ENCODE assay signal across 10 cellular contexts in genomic region chr9:137256839-137257238, GRCh38. TPM values are rescaled to one million over a fixed set of nuclear protein-coding genes. Genes with fewer than 3 reads are reported as not detected.
DNase-seq lines count a peak whose midpoint lies in the region; ATAC-seq and TF ChIP-seq lines count a peak whose summit lies in the region.
"Had no signal": no experiment of that assay in that cellular context is flagged by ENCODE, and none has a peak within 500 bp of the region (broad histone marks: within the 10 kb centered on the region; RNA-seq: fewer than 3 reads in every experiment).

No MANE protein-coding gene starts in this region.

- CTCF ChIA-PET in Calu3 (lab: Charles Lee), result no interaction called here

- no peak overlapping the region for H3K27ac Mint-ChIP-seq in Calu3 (ENCODE audit: unreplicated experiment)
- H3K27ac Mint-ChIP-seq in neural crest cell (ENCODE audit: unreplicated experiment), result no peak overlapping the region

- no peaks in the 10 kb centered on the region for H3K9me3 ChIP-seq in NT2/D1 (ENCODE audit: insufficient read depth, low read length)

- H3K4me3 ChIP-seq in NT2/D1 (ENCODE audit: insufficient read length, low read depth) (peak overlapping the region; percentile 98), brain microvascular endothelial cell (ENCODE audit: low read depth, low read length) (peak overlapping the region; percentile 92)

- peaks cover 23% of the 10 kb centered on the region for H3K4me1 ChIP-seq in NT2/D1 (ENCODE audit: insufficient read depth, insufficient read length)

- H3K4me1 Mint-ChIP-seq in Calu3 (ENCODE audit: low read depth, unreplicated experiment) (peaks cover 5% of the 10 kb centered on the region), neural crest cell (peaks cover 10% of the 10 kb centered on the region)

- in situ Hi-C loops in brain microvascular endothelial cell (cut with HindIII; ENCODE audit: low pct_ligation_motif_present, low sequenced_read_pairs) (no loop called here), KBM-7 (cut with MboI; ENCODE audit: low pct_unique_long_range_greater_than_20kb, low sequenced_read_pairs) (no loop called here)

- no peaks in the 10 kb centered on the region for H3K9me3 Mint-ChIP-seq in Calu3 (ENCODE audit: low read depth, unreplicated experiment)
- H3K9me3 Mint-ChIP-seq in neural crest cell, result no peaks in the 10 kb centered on the region

- no peak for ATAC-seq in HG03025 (IDR thresholded peaks at IDR 0.05; ENCODE audit: low FRiP score, unreplicated experiment)

- no peak for TF ChIP-seq CTCF in Calu3 (IDR thresholded peaks at IDR 0.05; ENCODE audit: unreplicated experiment)
- no peak for TF ChIP-seq CTCF in brain microvascular endothelial cell (IDR thresholded peaks at IDR 0.05; ENCODE audit: low read depth, low read length, missing control alignments)
- TF ChIP-seq CTCF in neural crest cell (conservative IDR thresholded peaks at IDR 0.05), result no peak

- H3K27me3 ChIP-seq in NT2/D1 (ENCODE audit: insufficient read depth, insufficient read length) (no peaks in the 10 kb centered on the region), brain microvascular endothelial cell (replicated peaks) (no peaks in the 10 kb centered on the region)

- DNase-seq in Calu3, result no peak
- DNase-seq in NT2/D1 (ENCODE audit: low read depth, low spot score), result no peak
- no peak for DNase-seq in brain microvascular endothelial cell
- DNase-seq in neural crest cell (ENCODE audit: low read depth, low spot score), result no peak
- DNase-seq in retina, result no peak
- no peak for DNase-seq in SW 1271 (lab: John Stamatoyannopoulos, UW)
- DNase-seq in KBM-7, result no peak
- DNase-seq: SHP77 had no signal

- intact Hi-C loops in Calu3 (cut with micrococcal nuclease; ENCODE audit: unreplicated experiment), result no loop called here

- peak overlapping the region; percentile 80 for H3K4me3 Mint-ChIP-seq in Calu3 (ENCODE audit: low read depth, unreplicated experiment)
- peak overlapping the region; percentile 88 for H3K4me3 Mint-ChIP-seq in neural crest cell

- no TSS peak for BruUV-seq in Calu3 (replicated peaks; lab: Mats Ljungman, UMichigan)

- H3K9ac ChIP-seq in NT2/D1 (ENCODE audit: insufficient read length, low read depth), result peak overlapping the region; percentile 53

- H3K27me3 Mint-ChIP-seq in Calu3 (ENCODE audit: unreplicated experiment), result no peaks in the 10 kb centered on the region
- H3K27me3 Mint-ChIP-seq in neural crest cell (ENCODE audit: low read depth), result peaks cover 3% of the 10 kb centered on the region

- H3K36me3 Mint-ChIP-seq in Calu3 (ENCODE audit: insufficient read depth, unreplicated experiment) (peaks cover 42% of the 10 kb centered on the region), neural crest cell (ENCODE audit: low read depth) (peaks cover 7% of the 10 kb centered on the region)

- H3K36me3 ChIP-seq in NT2/D1 (ENCODE audit: insufficient read depth, insufficient read length, low read length), result peaks cover 34% of the 10 kb centered on the region
- H3K36me3 ChIP-seq in brain microvascular endothelial cell (replicated peaks), result peaks cover 14% of the 10 kb centered on the region

- H3K27ac ChIP-seq in brain microvascular endothelial cell, result no peak overlapping the region

RNA-seq across cellular contexts. Expression of gene NELFB, which starts 1.7 kb away (rescaled TPM):
- 41.8 and 43.5 TPM in 2 replicates for total RNA-seq in Calu3 (2022)
- 76.7 and 79.0 TPM in 2 replicates for total RNA-seq in neural crest cell

RNA-seq across cellular contexts. Expression of gene STPG3, which starts 5.8 kb away (rescaled TPM):
- not detected in 2 replicates for total RNA-seq in Calu3 (2022)
- total RNA-seq in neural crest cell, result 0.26 TPM in 1 of 2 replicates, not detected in the other
- total RNA-seq: kidney epithelial cell had no signal

RNA-seq across cellular contexts. Expression of gene TUBB4B, which starts 15.8 kb away (rescaled TPM):
- total RNA-seq in Calu3 (2022) (360 and 383 TPM in 2 replicates), neural crest cell (329 and 336 TPM in 2 replicates)

RNA-seq across cellular contexts. Expression of gene TOR4A, which starts 20.7 kb away (rescaled TPM):
- total RNA-seq in Calu3 (2022), result 51.8 and 60.2 TPM in 2 replicates
- total RNA-seq in neural crest cell, result 0.75 and 0.86 TPM in 2 replicates

RNA-seq across cellular contexts. Expression of gene SLC34A3, which starts 26.1 kb away (rescaled TPM):
- total RNA-seq in Calu3 (2022), result 0.26 and 0.34 TPM in 2 replicates
- not detected in 2 replicates for total RNA-seq in neural crest cell
